Comparison of ENCODE assay signal across 8 cellular contexts in the genomic region with DNA sequence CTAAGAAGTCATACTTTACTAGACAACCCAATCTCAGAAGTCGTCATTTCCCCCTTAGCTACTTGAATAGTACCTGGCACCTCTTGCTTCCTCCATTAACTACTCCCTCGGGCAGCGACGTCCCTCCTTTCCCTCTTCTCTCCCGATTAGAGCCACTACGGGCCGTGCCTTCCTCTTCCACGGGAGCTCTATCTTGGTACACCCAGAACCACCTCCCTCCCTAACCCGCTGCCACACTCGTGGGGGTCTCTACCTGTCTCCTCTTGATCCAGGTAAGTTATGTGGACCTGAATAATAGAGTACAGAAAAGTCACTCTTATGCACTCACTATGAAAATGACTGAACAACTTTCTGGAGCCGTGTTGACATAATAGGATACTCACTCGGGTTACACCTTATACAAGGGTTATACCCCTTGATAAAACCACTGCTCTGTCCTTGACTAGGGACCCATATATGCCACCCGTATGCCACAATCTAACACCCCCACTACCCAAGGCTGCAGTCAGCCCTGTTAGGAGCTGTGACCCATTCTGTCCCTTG. TPM values are rescaled to one million over a fixed set of nuclear protein-coding genes. Genes with fewer than 3 reads are reported as not detected.
A peak's percentile ranks its signal among the peaks of the same experiment; 100 is the strongest.
DNase-seq lines count a peak whose midpoint lies in the region; ATAC-seq and TF ChIP-seq lines count a peak whose summit lies in the region.

No MANE protein-coding gene starts in this region.

- ATAC-seq in HG02970 (IDR thresholded peaks at IDR 0.05; ENCODE audit: low FRiP score, unreplicated experiment) (peak; percentile 3), esophagus mucosa (peak; percentile 43)

- no peak for TF ChIP-seq RAD21 in SK-N-SH (IDR thresholded peaks at IDR 0.05; ENCODE audit: low read length)

- 2% methylated on average over 13 of the region's 13 CpGs for WGBS in SK-N-SH (ENCODE audit: low lambda C conversion rate)

- peak overlapping the region; percentile 93 for H3K27ac Mint-ChIP-seq in T-helper 2 cell treated with Interferon-gamma antibody and Interleukin-4, amounts not matched to agents 5 μg/mL and 100 μg/mL, for 36 hours
- H3K27ac Mint-ChIP-seq in nephron, result peak overlapping the region; percentile 99 to 100 (median 100)

- peaks cover 0 to 18% of the 10 kb centered on the region in 2 experiments; a peak in 2 of 4 replicates for H3K4me1 ChIP-seq in SK-N-SH (ENCODE audit: control insufficient read depth in 1 of 2, insufficient read depth in 2 of 2, low read depth in 1 of 2, low read length in 1 of 2)

- peak overlapping the region; percentile 96 for H3K4me2 ChIP-seq in SK-N-SH

- H3K79me2 ChIP-seq in SK-N-SH (ENCODE audit: insufficient read depth), result peaks cover 41% of the 10 kb centered on the region

- no peak for TF ChIP-seq CTCF in SK-N-SH (IDR thresholded peaks at IDR 0.05)
- no peak for TF ChIP-seq CTCF in nephron (IDR thresholded peaks at IDR 0.05; ENCODE audit: unreplicated experiment in 3 of 3)

- H3F3A ChIP-seq in SK-N-SH (replicated peaks; ENCODE audit: insufficient read depth), result peaks cover 4% of the 10 kb centered on the region

- no peaks in the 10 kb centered on the region for H3K9me2 ChIP-seq in SK-N-SH

- H4K20me1 ChIP-seq in SK-N-SH (ENCODE audit: insufficient read depth), result no peaks in the 10 kb centered on the region

- peak overlapping the region; percentile 91 to 98 for H3K27ac ChIP-seq in SK-N-SH (ENCODE audit: low read depth in 2 of 2, low read length in 1 of 2)

- H3K36me3 ChIP-seq in SK-N-SH (replicated peaks in 1 of 2; ENCODE audit: control insufficient read depth in 1 of 2, insufficient read depth in 2 of 2, low read length in 1 of 2), result peaks cover 30 to 34% of the 10 kb centered on the region in 2 experiments

- DNase-seq in T-helper 2 cell treated with Interferon-gamma antibody and Interleukin-4, amounts not matched to agents 5 μg/mL and 100 μg/mL, for 36 hours (ENCODE audit: low spot score), result no peak
- DNase-seq in T-helper 2 cell (no peak), SK-N-SH (peak; percentile 38), NCI-H187 (lab: John Stamatoyannopoulos, UW) (no peak), HuH-7.5 (ENCODE audit: low spot score) (no peak)

- H3K27me3 Mint-ChIP-seq in T-helper 2 cell treated with Interferon-gamma antibody and Interleukin-4, amounts not matched to agents 5 μg/mL and 100 μg/mL, for 36 hours (ENCODE audit: low read depth), result no peaks in the 10 kb centered on the region
- no peaks in the 10 kb centered on the region for H3K27me3 Mint-ChIP-seq in nephron (ENCODE audit: low read depth)

- H3K9me3 ChIP-seq in SK-N-SH, result no peaks in the 10 kb centered on the region

- peak overlapping the region; percentile 85 to 93 for H3K4me3 ChIP-seq in SK-N-SH (ENCODE audit: low read depth in 2 of 2, low read length in 1 of 2)

- peaks cover 25% of the 10 kb centered on the region for H3K4me1 Mint-ChIP-seq in T-helper 2 cell treated with Interferon-gamma antibody and Interleukin-4, amounts not matched to agents 5 μg/mL and 100 μg/mL, for 36 hours (ENCODE audit: low read depth)
- H3K4me1 Mint-ChIP-seq in nephron, result peaks cover 29% of the 10 kb centered on the region

- H2AFZ ChIP-seq in SK-N-SH (ENCODE audit: low read depth), result peak overlapping the region; percentile 97

- CTCF ChIA-PET in SK-N-SH (lab: Yijun Ruan, JAX), result interaction anchor here (0.6 to 2.3 kb wide), 9 partner anchors 11 to 977 kb away, joined by 3 to 15 read pairs (median 3); a partner anchor contains a TSS

- H3K9ac ChIP-seq in SK-N-SH, result peak overlapping the region; percentile 86

- H3K9me3 Mint-ChIP-seq in T-helper 2 cell treated with Interferon-gamma antibody and Interleukin-4, amounts not matched to agents 5 μg/mL and 100 μg/mL, for 36 hours, result no peaks in the 10 kb centered on the region
- H3K9me3 Mint-ChIP-seq in nephron, result no peaks in the 10 kb centered on the region

- peak overlapping the region; percentile 97 for H3K4me3 Mint-ChIP-seq in T-helper 2 cell treated with Interferon-gamma antibody and Interleukin-4, amounts not matched to agents 5 μg/mL and 100 μg/mL, for 36 hours
- peak overlapping the region; percentile 96 to 98 (median 96) for H3K4me3 Mint-ChIP-seq in nephron

- TF ChIP-seq EP300 in SK-N-SH (IDR thresholded peaks at IDR 0.05; ENCODE audit: borderline replicate concordance in 1 of 2, low read depth in 1 of 2, low read length in 1 of 2), result no peak

- POLR2A ChIA-PET in SK-N-SH (lab: Yijun Ruan, JAX), result interaction anchor here (1.0 to 2.3 kb wide), 9 partner anchors 14 to 87 kb away, joined by 3 to 10 read pairs (median 4); a partner anchor contains a TSS

- H3K27me3 ChIP-seq in SK-N-SH (ENCODE audit: insufficient read depth), result no peaks in the 10 kb centered on the region

- peaks cover 17% of the 10 kb centered on the region for H3K36me3 Mint-ChIP-seq in T-helper 2 cell treated with Interferon-gamma antibody and Interleukin-4, amounts not matched to agents 5 μg/mL and 100 μg/mL, for 36 hours (ENCODE audit: low read depth)
- peaks cover 7% of the 10 kb centered on the region for H3K36me3 Mint-ChIP-seq in nephron (ENCODE audit: low read depth)

TF ChIP-seq in SK-N-SH, 30 proteins besides CTCF, POLR2A, EP300 and RAD21:
- TF ChIP-seq TAF1 (IDR thresholded peaks at IDR 0.05; ENCODE audit: borderline replicate concordance, low read depth, low read length) (no peak), RXRA (IDR thresholded peaks at IDR 0.05; ENCODE audit: borderline replicate concordance, low read depth) (no peak), NFIC (IDR thresholded peaks at IDR 0.05; ENCODE audit: borderline replicate concordance) (no peak), YY1 (IDR thresholded peaks at IDR 0.05; ENCODE audit: low read depth) (no peak), FOXM1 (IDR thresholded peaks at IDR 0.05; ENCODE audit: low read depth) (no peak), FOSL2 (IDR thresholded peaks at IDR 0.05; ENCODE audit: borderline replicate concordance, low read depth) (no peak), JUND (IDR thresholded peaks at IDR 0.05) (no peak), TEAD4 (IDR thresholded peaks at IDR 0.05; ENCODE audit: borderline replicate concordance, insufficient read depth) (no peak), CHD2 (IDR thresholded peaks at IDR 0.05; ENCODE audit: low read length, partially characterized antibody) (no peak), TCF12 (IDR thresholded peaks at IDR 0.05) (no peak), SIN3A (IDR thresholded peaks at IDR 0.05; ENCODE audit: borderline replicate concordance, low read depth, low read length) (no peak), RCOR1 (IDR thresholded peaks at IDR 0.05; ENCODE audit: low read length) (no peak), FOXJ3 (CRISPR knock-in tag; IDR thresholded peaks at IDR 0.05) (no peak), GABPA (IDR thresholded peaks at IDR 0.05; ENCODE audit: low read depth) (no peak)
- TF ChIP-seq, protein P1, sequence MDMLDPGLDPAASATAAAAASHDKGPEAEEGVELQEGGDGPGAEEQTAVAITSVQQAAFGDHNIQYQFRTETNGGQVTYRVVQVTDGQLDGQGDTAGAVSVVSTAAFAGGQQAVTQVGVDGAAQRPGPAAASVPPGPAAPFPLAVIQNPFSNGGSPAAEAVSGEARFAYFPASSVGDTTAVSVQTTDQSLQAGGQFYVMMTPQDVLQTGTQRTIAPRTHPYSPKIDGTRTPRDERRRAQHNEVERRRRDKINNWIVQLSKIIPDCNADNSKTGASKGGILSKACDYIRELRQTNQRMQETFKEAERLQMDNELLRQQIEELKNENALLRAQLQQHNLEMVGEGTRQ (IDR thresholded peaks at IDR 0.05; ENCODE audit: borderline replicate concordance, low read depth, low read length), result no peak
- TF ChIP-seq, protein P2, sequence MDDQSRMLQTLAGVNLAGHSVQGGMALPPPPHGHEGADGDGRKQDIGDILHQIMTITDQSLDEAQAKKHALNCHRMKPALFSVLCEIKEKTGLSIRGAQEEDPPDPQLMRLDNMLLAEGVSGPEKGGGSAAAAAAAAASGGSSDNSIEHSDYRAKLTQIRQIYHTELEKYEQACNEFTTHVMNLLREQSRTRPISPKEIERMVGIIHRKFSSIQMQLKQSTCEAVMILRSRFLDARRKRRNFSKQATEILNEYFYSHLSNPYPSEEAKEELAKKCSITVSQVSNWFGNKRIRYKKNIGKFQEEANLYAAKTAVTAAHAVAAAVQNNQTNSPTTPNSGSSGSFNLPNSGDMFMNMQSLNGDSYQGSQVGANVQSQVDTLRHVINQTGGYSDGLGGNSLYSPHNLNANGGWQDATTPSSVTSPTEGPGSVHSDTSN (IDR thresholded peaks at IDR 0.05), result no peak
- TF ChIP-seq, protein P3, sequence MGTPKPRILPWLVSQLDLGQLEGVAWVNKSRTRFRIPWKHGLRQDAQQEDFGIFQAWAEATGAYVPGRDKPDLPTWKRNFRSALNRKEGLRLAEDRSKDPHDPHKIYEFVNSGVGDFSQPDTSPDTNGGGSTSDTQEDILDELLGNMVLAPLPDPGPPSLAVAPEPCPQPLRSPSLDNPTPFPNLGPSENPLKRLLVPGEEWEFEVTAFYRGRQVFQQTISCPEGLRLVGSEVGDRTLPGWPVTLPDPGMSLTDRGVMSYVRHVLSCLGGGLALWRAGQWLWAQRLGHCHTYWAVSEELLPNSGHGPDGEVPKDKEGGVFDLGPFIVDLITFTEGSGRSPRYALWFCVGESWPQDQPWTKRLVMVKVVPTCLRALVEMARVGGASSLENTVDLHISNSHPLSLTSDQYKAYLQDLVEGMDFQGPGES (IDR thresholded peaks at IDR 0.05; ENCODE audit: low read depth, low read length), result no peak
TF ChIP-seq in SK-N-SH: peak in this region for 0.

RNA-seq across cellular contexts. Expression of a gene that starts 0.6 kb away (rescaled TPM):
- polyA plus RNA-seq in SK-N-SH (2012; rRNA removed), result 10.5 and 10.6 TPM in 2 replicates
- polyA plus RNA-seq in SK-N-SH (2012; cell fraction: cytosol; rRNA removed), result 13.5 and 17.8 TPM in 2 replicates
- polyA plus RNA-seq in SK-N-SH (2012; cell fraction: nucleus; rRNA removed), result 8.7 and 16.0 TPM in 2 replicates
- 28.5 TPM for total RNA-seq in esophagus mucosa

RNA-seq across cellular contexts. Expression of a gene that starts 25.3 kb away (rescaled TPM):
- polyA plus RNA-seq in SK-N-SH (2012; rRNA removed), result 10.7 and 13.7 TPM in 2 replicates
- 18.3 and 27.7 TPM in 2 replicates for polyA plus RNA-seq in SK-N-SH (2012; cell fraction: cytosol; rRNA removed)
- polyA plus RNA-seq in SK-N-SH (2012; cell fraction: nucleus; rRNA removed), result 3.1 and 4.7 TPM in 2 replicates
- 7.1 TPM for total RNA-seq in esophagus mucosa
